ENCODE assay signal across 19 cellular contexts in the genomic region with DNA sequence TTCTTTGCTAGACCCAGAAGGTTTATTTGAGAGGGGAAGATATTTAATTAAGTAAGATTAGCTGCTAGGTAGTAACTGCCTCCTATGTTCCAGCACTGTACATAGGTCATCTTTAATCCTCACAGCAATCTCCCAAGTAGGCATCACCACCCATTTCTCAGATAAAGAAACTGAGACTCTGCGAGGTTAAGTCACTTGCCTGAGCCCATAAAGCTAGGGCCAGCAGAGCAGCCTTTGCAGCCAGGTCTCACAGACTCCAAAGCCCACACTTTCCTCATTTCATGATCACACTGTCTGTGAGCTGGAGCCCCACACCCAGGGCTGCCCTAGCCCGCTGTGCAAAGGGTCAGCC. TPM values are rescaled to one million over a fixed set of nuclear protein-coding genes. Genes with fewer than 3 reads are reported as not detected.
DNase-seq lines count a peak whose midpoint lies in the region; ATAC-seq, FAIRE-seq and TF ChIP-seq lines count a peak whose summit lies in the region.
"Had no signal": no experiment of that assay in that cellular context is flagged by ENCODE, and none has a peak within 500 bp of the region (broad histone marks: within the 10 kb centered on the region; RNA-seq: fewer than 3 reads in every experiment).

No MANE protein-coding gene starts in this region.

- H3K4me1 ChIP-seq in Peyer's patch (peaks cover 0 to 48% (median 10%) of the 10 kb centered on the region in 4 donors), endothelial cell of umbilical vein (ENCODE audit: control insufficient read depth, extremely low read depth, insufficient read depth, low read length) (peaks cover 42% of the 10 kb centered on the region), muscle layer of duodenum (ENCODE audit: control insufficient read depth in 1 of 2, insufficient read depth in 2 of 2, low read length in 2 of 2) (peaks cover 12 to 19% of the 10 kb centered on the region in 2 donors), tibial artery (peaks cover 6 to 68% (median 58%) of the 10 kb centered on the region in 4 donors)
- H3K4me1 ChIP-seq: adrenal gland had no signal

- H3K79me2 ChIP-seq in endothelial cell of umbilical vein (ENCODE audit: control insufficient read depth, insufficient read depth, low read length) = no peaks in the 10 kb centered on the region

- H3K9me3 ChIP-seq in Peyer's patch (no peaks in the 10 kb centered on the region), endothelial cell of umbilical vein (replicated peaks; ENCODE audit: control insufficient read depth, insufficient read depth, low read length) (no peaks in the 10 kb centered on the region), muscle layer of duodenum (ENCODE audit: control insufficient read depth in 1 of 2, low read length in 2 of 2) (peaks cover 6 to 12% of the 10 kb centered on the region in 2 donors), tibial artery (peaks cover 0 to 6% (median 0%) of the 10 kb centered on the region in 3 donors)

- no peaks in the 10 kb centered on the region for H4K20me1 ChIP-seq in endothelial cell of umbilical vein (replicated peaks; ENCODE audit: control insufficient read depth, extremely low read depth, insufficient read depth, low read length)

- H3K36me3 ChIP-seq in Peyer's patch (no peaks in the 10 kb centered on the region), endothelial cell of umbilical vein (ENCODE audit: control insufficient read depth in 2 of 2, extremely low read depth in 1 of 2, insufficient read depth in 2 of 2, low read length in 2 of 2) (no peaks in the 10 kb centered on the region), muscle layer of duodenum (ENCODE audit: control insufficient read depth in 1 of 2, insufficient read depth in 2 of 2, low read length in 2 of 2) (no peaks in the 10 kb centered on the region), tibial artery (no peaks in the 10 kb centered on the region)
- H3K36me3 ChIP-seq: adrenal gland had no signal

- no peaks in the 10 kb centered on the region; the same call in 1 of the 2 replicates for H3K27me3 Mint-ChIP-seq in HFFc6 (ENCODE audit: insufficient read depth)

- TF ChIP-seq POLR2A in Peyer's patch (IDR thresholded peaks at IDR 0.05) (no peak), endothelial cell of umbilical vein (IDR thresholded peaks at IDR 0.05; ENCODE audit: low read depth, low read length) (no peak)

- no peak overlapping the region for H3K4me3 ChIP-seq in Peyer's patch
- H3K4me3 ChIP-seq in endothelial cell of umbilical vein (replicated peaks in 1 of 3; ENCODE audit: insufficient read depth in 1 of 3, low read depth in 1 of 3, low read length in 3 of 3) = no peak overlapping the region
- H3K4me3 ChIP-seq in muscle layer of duodenum (ENCODE audit: low read depth in 1 of 2, low read length in 2 of 2) = no peak overlapping the region
- H3K4me3 ChIP-seq in tibial artery = no peak overlapping the region
- H3K4me3 ChIP-seq: adrenal gland, psoas muscle had no signal

- intact Hi-C loops in endothelial cell of umbilical vein (cut with micrococcal nuclease) = loop anchor here (5.0 kb wide), 1 partner anchor 1177 kb away; no protein-coding TSS in a partner anchor
- intact Hi-C loops in tibial artery (cut with DNase I; ENCODE audit: low total_unique reads) = no loop called here

- H3K9me1 ChIP-seq in endothelial cell of umbilical vein (replicated peaks; ENCODE audit: control insufficient read depth, extremely low read depth, insufficient read depth, low read length) = no peaks in the 10 kb centered on the region

- no peak overlapping the region for H3K4me3 Mint-ChIP-seq in HFFc6
- H3K4me3 Mint-ChIP-seq in stimulated activated effector memory CD8-positive, alpha-beta T cell treated with anti-CD3 and anti-CD28 coated beads, Interleukin-12 subunit alpha, Interleukin-12 subunit beta, amount 100 ng/mL, for 72 hours = no peak overlapping the region
- H3K4me3 Mint-ChIP-seq: activated CD4-positive, alpha-beta memory T cell treated with anti-CD3 and anti-CD28 coated beads, Interleukin-2, amount 10 ng/mL, durations not matched to agents 7 days and 5 days; activated T-cell treated with anti-CD3 and anti-CD28 coated beads, Interleukin-2, amount 50 U/mL, for 72 hours had no signal

- POLR2A ChIA-PET in endothelial cell of umbilical vein (lab: Charles Lee) = no interaction called here

- FAIRE-seq in endothelial cell of umbilical vein (lab: Jason Lieb, UNC) = no peak
- FAIRE-seq: GM18507, keratinocyte had no signal

- H3K27me3 ChIP-seq in Peyer's patch = no peaks in the 10 kb centered on the region
- no peaks in the 10 kb centered on the region for H3K27me3 ChIP-seq in endothelial cell of umbilical vein (ENCODE audit: control insufficient read depth in 2 of 2, insufficient read depth in 2 of 2, low read length in 2 of 2)
- no peaks in the 10 kb centered on the region for H3K27me3 ChIP-seq in muscle layer of duodenum (ENCODE audit: low read depth, low read length)
- H3K27me3 ChIP-seq in tibial artery = no peaks in the 10 kb centered on the region
- H3K27me3 ChIP-seq: adrenal gland had no signal

- dilution Hi-C loops in endothelial cell of umbilical vein (cut with MboI; ENCODE audit: extremely low pct_ligation_motif_present, low sequenced_read_pairs) = no loop called here

- ATAC-seq in stimulated activated effector memory CD8-positive, alpha-beta T cell treated with anti-CD3 and anti-CD28 coated beads, Interleukin-12 subunit alpha, Interleukin-12 subunit beta, amount 100 ng/mL, for 72 hours = no peak
- ATAC-seq: activated T-cell treated with anti-CD3 and anti-CD28 coated beads, Interleukin-2, amount 50 U/mL, for 72 hours had no signal

- H2AFZ ChIP-seq in endothelial cell of umbilical vein (ENCODE audit: low read depth, low read length) = no peak overlapping the region

- H3K9me3 Mint-ChIP-seq in HFFc6 = peaks cover 21% of the 10 kb centered on the region
- H3K9me3 Mint-ChIP-seq in stimulated activated effector memory CD8-positive, alpha-beta T cell treated with anti-CD3 and anti-CD28 coated beads, Interleukin-12 subunit alpha, Interleukin-12 subunit beta, amount 100 ng/mL, for 72 hours = peaks cover 6% of the 10 kb centered on the region

- H3K27ac Mint-ChIP-seq in HFFc6 = no peak overlapping the region
- H3K27ac Mint-ChIP-seq in stimulated activated effector memory CD8-positive, alpha-beta T cell treated with anti-CD3 and anti-CD28 coated beads, Interleukin-12 subunit alpha, Interleukin-12 subunit beta, amount 100 ng/mL, for 72 hours = no peak overlapping the region
- H3K27ac Mint-ChIP-seq: activated CD4-positive, alpha-beta memory T cell treated with anti-CD3 and anti-CD28 coated beads, Interleukin-2, amount 10 ng/mL, durations not matched to agents 7 days and 5 days; activated T-cell treated with anti-CD3 and anti-CD28 coated beads, Interleukin-2, amount 50 U/mL, for 72 hours had no signal

- BruUV-seq in endothelial cell of umbilical vein (replicated peaks; lab: Mats Ljungman, UMichigan) = no TSS peak

- H3K4me2 ChIP-seq in endothelial cell of umbilical vein (ENCODE audit: insufficient read depth, low read length) = peak overlapping the region; percentile 5

- H3K4me1 Mint-ChIP-seq in HFFc6 (ENCODE audit: low read depth) = peaks cover 7% of the 10 kb centered on the region
- no peaks in the 10 kb centered on the region for H3K4me1 Mint-ChIP-seq in stimulated activated effector memory CD8-positive, alpha-beta T cell treated with anti-CD3 and anti-CD28 coated beads, Interleukin-12 subunit alpha, Interleukin-12 subunit beta, amount 100 ng/mL, for 72 hours

- peak overlapping the region in 3 of 4 donors; percentile 86 to 97 (median 96) for H3K27ac ChIP-seq in Peyer's patch
- peak overlapping the region; percentile 93 for H3K27ac ChIP-seq in endothelial cell of umbilical vein (ENCODE audit: insufficient read depth, low read depth, low read length)
- peak overlapping the region; percentile 95 for H3K27ac ChIP-seq in muscle layer of duodenum (ENCODE audit: low read length)
- H3K27ac ChIP-seq in tibial artery = peak overlapping the region; percentile 82 to 90
- H3K27ac ChIP-seq: adrenal gland had no signal

- no peak overlapping the region for H3K9ac ChIP-seq in endothelial cell of umbilical vein (replicated peaks; ENCODE audit: extremely low read depth, insufficient read depth, low read length)

- DNase-seq in Peyer's patch (no peak), endothelial cell of umbilical vein (ENCODE audit: low read depth, low spot score) (no peak), tibial artery (no peak), HFFc6 (no peak)
- no peak for DNase-seq in stimulated activated CD4-positive, alpha-beta T cell treated with anti-CD3 and anti-CD28 coated beads, Interleukin-2, amount 100 ng/mL, for 24 hours
- DNase-seq in stimulated activated effector memory CD8-positive, alpha-beta T cell treated with anti-CD3 and anti-CD28 coated beads, Interleukin-12 subunit alpha, Interleukin-12 subunit beta, amount 100 ng/mL, for 72 hours (ENCODE audit: low spot score in 2 of 2) = no peak
- DNase-seq in activated effector memory CD4-positive, alpha-beta T cell treated with anti-CD3 and anti-CD28 coated beads, Interleukin-2, amount 50 U/mL, for 16 hours = no peak
- DNase-seq: activated CD4-positive, alpha-beta memory T cell treated with anti-CD3 and anti-CD28 coated beads, Interleukin-2, amount 10 ng/mL, durations not matched to agents 7 days and 5 days; activated T-cell treated with anti-CD3 and anti-CD28 coated beads, Interleukin-2, amount 50 U/mL, for 72 hours; adrenal gland; C1 segment of cervical spinal cord; Karpas-422; substantia nigra had no signal

- H3K36me3 Mint-ChIP-seq in HFFc6 (ENCODE audit: low read depth) = peaks cover 12% of the 10 kb centered on the region
- no peaks in the 10 kb centered on the region for H3K36me3 Mint-ChIP-seq in stimulated activated effector memory CD8-positive, alpha-beta T cell treated with anti-CD3 and anti-CD28 coated beads, Interleukin-12 subunit alpha, Interleukin-12 subunit beta, amount 100 ng/mL, for 72 hours

- CTCF ChIA-PET in endothelial cell of umbilical vein (lab: Charles Lee) = interaction anchor here (1.9 to 5.3 kb wide), 2 partner anchors 49 to 77 kb away, joined by 6 to 49 read pairs; no protein-coding TSS in a partner anchor

- TF ChIP-seq CTCF in Peyer's patch (IDR thresholded peaks at IDR 0.05) (no peak), endothelial cell of umbilical vein (IDR thresholded peaks at IDR 0.05; ENCODE audit: extremely low read depth in 1 of 2, insufficient read depth in 1 of 2, low read depth in 1 of 2, low read length in 2 of 2) (no peak), tibial artery (IDR thresholded peaks at IDR 0.05) (no peak), HFFc6 (IDR thresholded peaks at IDR 0.05) (no peak)

RNA-seq across cellular contexts. Expression of a gene that starts 20.6 kb away (rescaled TPM):
- total RNA-seq in Peyer's patch (not detected), endothelial cell of umbilical vein (not detected in 2 replicates)
- not detected in 2 replicates for polyA plus RNA-seq in endothelial cell of umbilical vein
- not detected in 2 replicates for polyA plus RNA-seq in endothelial cell of umbilical vein (2011; cell fraction: cytosol; rRNA removed)
- not detected in 2 replicates for polyA plus RNA-seq in endothelial cell of umbilical vein (2011; cell fraction: nucleus; rRNA removed)
- polyA plus RNA-seq in endothelial cell of umbilical vein (2012) = not detected in 2 replicates
- polyA minus RNA-seq in endothelial cell of umbilical vein = not detected in 2 replicates
- polyA minus RNA-seq in endothelial cell of umbilical vein (2011; cell fraction: cytosol; rRNA and poly(A)+ RNA removed) = not detected
- not detected in 2 replicates for polyA minus RNA-seq in endothelial cell of umbilical vein (2011; cell fraction: nucleus; rRNA and poly(A)+ RNA removed)
- not detected for total RNA-seq in HFFc6 (2021; fragmentation: NEBNext Ultra II Directional; extraction: Animal tissue kit (Norgen Biotek cat#: 25700))
- total RNA-seq: activated CD4-positive, alpha-beta memory T cell treated with anti-CD3 and anti-CD28 coated beads, Interleukin-2, amount 10 ng/mL, durations not matched to agents 7 days and 5 days; activated T-cell treated with anti-CD3 and anti-CD28 coated beads, Interleukin-2, amount 50 U/mL, for 72 hours; adrenal gland; myocyte; psoas muscle had no signal

RNA-seq across cellular contexts. Expression of a gene that starts 46.0 kb away (rescaled TPM):
- total RNA-seq in Peyer's patch (not detected), endothelial cell of umbilical vein (not detected in 2 replicates)
- polyA plus RNA-seq in endothelial cell of umbilical vein = not detected in 2 replicates
- polyA plus RNA-seq in endothelial cell of umbilical vein (2011; cell fraction: cytosol; rRNA removed) = not detected in 2 replicates
- polyA plus RNA-seq in endothelial cell of umbilical vein (2011; cell fraction: nucleus; rRNA removed) = not detected in 2 replicates
- not detected in 2 replicates for polyA plus RNA-seq in endothelial cell of umbilical vein (2012)
- not detected in 2 replicates for polyA minus RNA-seq in endothelial cell of umbilical vein
- not detected for polyA minus RNA-seq in endothelial cell of umbilical vein (2011; cell fraction: cytosol; rRNA and poly(A)+ RNA removed)
- polyA minus RNA-seq in endothelial cell of umbilical vein (2011; cell fraction: nucleus; rRNA and poly(A)+ RNA removed) = not detected in 2 replicates
- total RNA-seq in HFFc6 (2021; fragmentation: NEBNext Ultra II Directional; extraction: Animal tissue kit (Norgen Biotek cat#: 25700)) = not detected
- total RNA-seq: activated CD4-positive, alpha-beta memory T cell treated with anti-CD3 and anti-CD28 coated beads, Interleukin-2, amount 10 ng/mL, durations not matched to agents 7 days and 5 days; activated T-cell treated with anti-CD3 and anti-CD28 coated beads, Interleukin-2, amount 50 U/mL, for 72 hours; adrenal gland; cerebellum; myocyte; psoas muscle had no signal
- polyA plus RNA-seq: adrenal gland, psoas muscle had no signal
